8 cellular contexts compared by ENCODE assay signal in the genomic region with DNA sequence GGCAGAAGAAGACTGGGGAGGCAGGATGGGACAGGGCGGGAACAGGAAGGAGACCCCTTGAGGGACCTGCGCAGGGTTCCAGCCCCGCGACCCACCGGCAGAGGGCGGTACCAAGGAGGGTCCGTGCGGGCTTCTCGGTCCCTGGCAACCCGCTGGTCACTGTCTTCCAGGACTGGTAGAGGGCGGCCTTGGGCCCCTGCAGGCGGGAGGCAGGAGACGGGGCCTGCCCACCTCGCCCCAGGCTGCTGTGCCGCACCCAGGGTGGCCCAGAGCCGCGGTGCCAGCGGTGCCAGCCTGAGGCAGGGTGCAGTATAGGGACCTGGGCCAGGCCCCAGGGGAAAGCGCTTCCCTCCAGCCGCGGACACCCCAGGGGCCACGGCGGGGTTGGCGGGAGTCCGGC. TPM values are rescaled to one million over a fixed set of nuclear protein-coding genes. Genes with fewer than 3 reads are reported as not detected.
DNase-seq lines count a peak whose midpoint lies in the region; ATAC-seq and TF ChIP-seq lines count a peak whose summit lies in the region.

No MANE protein-coding gene starts in this region.

- no peaks in the 10 kb centered on the region for H3K79me2 ChIP-seq in OCI-LY7 (ENCODE audit: insufficient read depth, low read depth, low read length)
- no peaks in the 10 kb centered on the region for H3K79me2 ChIP-seq in smooth muscle cell (ENCODE audit: low read depth)

- peaks cover 14% of the 10 kb centered on the region for H3K27me3 Mint-ChIP-seq in MCF 10A (ENCODE audit: insufficient read depth, unreplicated experiment)

- H3K9me2 ChIP-seq in OCI-LY7 (ENCODE audit: insufficient read depth, low read length), result no peaks in the 10 kb centered on the region

- H3K27me3 ChIP-seq in adrenal gland (no peaks in the 10 kb centered on the region), iPS DF 6.9 (ENCODE audit: control insufficient read depth, insufficient read depth, low read length) (no peaks in the 10 kb centered on the region), smooth muscle cell (ENCODE audit: low read depth) (peaks cover 5% of the 10 kb centered on the region)

- no peak for TF ChIP-seq POLR2A in adrenal gland (IDR thresholded peaks at IDR 0.05)

- no peaks in the 10 kb centered on the region for H3K4me1 Mint-ChIP-seq in MCF 10A (ENCODE audit: insufficient read depth, unreplicated experiment)

- TF ChIP-seq CTCF in OCI-LY7 (conservative IDR thresholded peaks at IDR 0.05; ENCODE audit: low read length) (peak; percentile 44; the same call in 1 of the 2 replicates), adrenal gland (IDR thresholded peaks at IDR 0.05) (peak; percentile 24 to 58 (median 51)), smooth muscle cell (IDR thresholded peaks at IDR 0.05; ENCODE audit: borderline replicate concordance, insufficient read depth, poor library complexity, severe bottlenecking) (peak; percentile 48), MCF 10A (IDR thresholded peaks at IDR 0.05; ENCODE audit: unreplicated experiment) (no peak)

- H3K36me3 ChIP-seq in OCI-LY7 (ENCODE audit: insufficient read depth, low read length) (no peaks in the 10 kb centered on the region), adrenal gland (replicated peaks in 1 of 2) (no peaks in the 10 kb centered on the region), iPS DF 6.9 (ENCODE audit: control insufficient read depth, insufficient read depth, low read length) (no peaks in the 10 kb centered on the region), smooth muscle cell (ENCODE audit: low read depth) (no peaks in the 10 kb centered on the region)

- H3K4me1 ChIP-seq in OCI-LY7 (ENCODE audit: insufficient read depth, low read length, poor library complexity, severe bottlenecking) (no peaks in the 10 kb centered on the region), adrenal gland (replicated peaks in 1 of 2) (peaks cover 0 to 8% of the 10 kb centered on the region in 2 donors), iPS DF 6.9 (ENCODE audit: control insufficient read depth, insufficient read depth, low read length) (no peaks in the 10 kb centered on the region), smooth muscle cell (ENCODE audit: low read depth) (no peaks in the 10 kb centered on the region)

- H3K4me2 ChIP-seq in OCI-LY7 (ENCODE audit: low read length) (no peak overlapping the region), smooth muscle cell (peak overlapping the region; percentile 61)

- H4K20me1 ChIP-seq in OCI-LY7 (ENCODE audit: insufficient read depth, low read length) (no peaks in the 10 kb centered on the region), smooth muscle cell (ENCODE audit: low read depth) (no peaks in the 10 kb centered on the region)

- CTCF ChIA-PET in OCI-LY7 (lab: Charles Lee; ENCODE audit: unreplicated experiment) (no interaction called here), MCF 10A (lab: Yijun Ruan, JAX) (no interaction called here)

- 0 to 14% (median 12%) methylated on average over 5 to 25 of the region's 25 CpGs for WGBS in adrenal gland, 4 donors
- no CpG with 5 or more reads among the region's 25 CpGs for WGBS in iPS DF 6.9 (ENCODE audit: insufficient coverage, insufficient read length)
- 33% methylated on average over 24 of the region's 25 CpGs for WGBS in smooth muscle cell (ENCODE audit: low lambda C conversion rate)

- no peak overlapping the region for H3K27ac Mint-ChIP-seq in MCF 10A (ENCODE audit: low read depth, unreplicated experiment)

- BruUV-seq in OCI-LY7 (replicated peaks; lab: Mats Ljungman, UMichigan), result no TSS peak
- no TSS peak for BruUV-seq in MCF 10A (replicated peaks; lab: Mats Ljungman, UMichigan)

- ATAC-seq in HG02678 (IDR thresholded peaks at IDR 0.05; ENCODE audit: unreplicated experiment), result no peak

- H3K27ac ChIP-seq in OCI-LY7 (ENCODE audit: low read depth, low read length, poor library complexity, severe bottlenecking), result no peak overlapping the region
- H3K27ac ChIP-seq in adrenal gland, result no peak overlapping the region
- H3K27ac ChIP-seq in iPS DF 6.9 (ENCODE audit: low read length), result no peak overlapping the region
- H3K27ac ChIP-seq in smooth muscle cell (ENCODE audit: low read depth), result no peak overlapping the region

- DNase-seq in CD1c-positive myeloid dendritic cell (ENCODE audit: extremely low spot score), result peak; percentile 56
- DNase-seq in OCI-LY7 (ENCODE audit: low spot score), result no peak
- peak; percentile 42 to 64 (median 57) for DNase-seq in adrenal gland
- DNase-seq in iPS DF 6.9 (ENCODE audit: low read depth, low spot score), result peak; percentile 45
- no peak for DNase-seq in smooth muscle cell (lab: John Stamatoyannopoulos, UW; ENCODE audit: unreplicated experiment)
- no peak for DNase-seq in A172 (ENCODE audit: low spot score)
- no peak for DNase-seq in MCF 10A (ENCODE audit: unreplicated experiment)

- POLR2A ChIA-PET in OCI-LY7 (lab: Charles Lee), result no interaction called here
- POLR2A ChIA-PET in MCF 10A (lab: Yijun Ruan, JAX), result no interaction called here

- intact Hi-C loops in OCI-LY7 (cut with micrococcal nuclease; ENCODE audit: unreplicated experiment) (no loop called here), adrenal gland (cut with DNase I) (loop anchor here in 1 of 2 donors (5.0 kb wide), 1 partner anchor 37 kb away; the partner anchor contains the start of gene NEURL3), MCF 10A (cut with micrococcal nuclease) (no loop called here)

- H3K4me3 ChIP-seq in OCI-LY7 (ENCODE audit: low read depth, low read length, poor library complexity, severe bottlenecking) (no peak overlapping the region), adrenal gland (peak overlapping the region in 1 of 4 donors; percentile 46), iPS DF 6.9 (ENCODE audit: low read length) (no peak overlapping the region; the same call in 1 of the 2 replicates), smooth muscle cell (peak overlapping the region; percentile 13)

- H3K9ac ChIP-seq in smooth muscle cell (ENCODE audit: low read depth), result no peak overlapping the region

- H3F3A ChIP-seq in smooth muscle cell (ENCODE audit: low read depth), result no peaks in the 10 kb centered on the region

- no peaks in the 10 kb centered on the region for H3K36me3 Mint-ChIP-seq in MCF 10A (ENCODE audit: insufficient read depth, unreplicated experiment)

- H3K9me3 Mint-ChIP-seq in MCF 10A (ENCODE audit: unreplicated experiment), result no peaks in the 10 kb centered on the region

- no peaks in the 10 kb centered on the region for H3K9me3 ChIP-seq in OCI-LY7 (ENCODE audit: low read length)
- no peaks in the 10 kb centered on the region for H3K9me3 ChIP-seq in adrenal gland (replicated peaks in 1 of 3)
- no peaks in the 10 kb centered on the region for H3K9me3 ChIP-seq in iPS DF 6.9 (ENCODE audit: control insufficient read depth, insufficient read depth, low read length)
- no peaks in the 10 kb centered on the region for H3K9me3 ChIP-seq in smooth muscle cell (replicated peaks; ENCODE audit: low read depth)

- no peak overlapping the region for H2AFZ ChIP-seq in OCI-LY7 (ENCODE audit: low read length)
- H2AFZ ChIP-seq in smooth muscle cell (ENCODE audit: low read depth), result no peak overlapping the region

- no peak overlapping the region for H3K4me3 Mint-ChIP-seq in MCF 10A (ENCODE audit: unreplicated experiment)

RNA-seq across cellular contexts. Expression of gene NEURL3, which starts 34.5 kb away (rescaled TPM):
- total RNA-seq in OCI-LY7 (2014; rRNA removed; shearing (Covaris generic)), result not detected in 2 replicates
- total RNA-seq in OCI-LY7 (2022) (not detected in 2 replicates), adrenal gland (under 1 TPM in 1 of 8 donors, not detected in 7; 0.41 TPM), smooth muscle cell (not detected in 2 replicates), MCF 10A (2022) (not detected in 2 replicates)
- polyA plus RNA-seq in adrenal gland (under 1 TPM in 2 of 3 donors, not detected in 1; 0.03 to 0.24 TPM), smooth muscle cell (0.21 TPM in 1 of 2 replicates, not detected in the other)
- 0.45 and 0.93 TPM in 2 replicates for total RNA-seq in A172 (2014; rRNA removed; shearing (Covaris generic))

Comparison
In these comparisons a context has a peak if more than half of its experiments do, and no peak if none do; other contexts are left out.
1. DNase-seq: peak in CD1c-positive myeloid dendritic cell (single experiment), adrenal gland (7 of 7) and iPS DF 6.9 (single experiment); none in OCI-LY7 (single experiment), smooth muscle cell (single experiment), A172 (single experiment) and MCF 10A (single experiment).